In genomic region chr13:54643863-54644262, GRCh38 we compare ENCODE assay signal across 11 cellular contexts.
"Had no signal": no experiment of that assay in that cellular context is flagged by ENCODE, and none has a peak within 500 bp of the region (broad histone marks: within the 10 kb centered on the region; RNA-seq: fewer than 3 reads in every experiment).

No MANE protein-coding gene starts in this region.

- H3K4me1 ChIP-seq: HAP-1 had no signal

- ATAC-seq: GM23338, HCT116 had no signal

- H3K9me3 ChIP-seq: HAP-1 had no signal

- H3K4me2 ChIP-seq: GM23338 had no signal

- H3K27ac ChIP-seq: GM23248 had no signal

- H3K4me3 ChIP-seq: GM23248, GM23338, HAP-1 had no signal

- DNase-seq: GM23248, GOT3, H7, H9, HCEC 1CT, HFFc6 had no signal

- FAIRE-seq: H1, H54 had no signal

- H3K9ac ChIP-seq: GM23248 had no signal

- H3K36me3 ChIP-seq: HAP-1 had no signal

- H2AFZ ChIP-seq: GM23248, GM23338 had no signal
